Comparison of ENCODE assay signal across 9 cellular contexts in the genomic region with DNA sequence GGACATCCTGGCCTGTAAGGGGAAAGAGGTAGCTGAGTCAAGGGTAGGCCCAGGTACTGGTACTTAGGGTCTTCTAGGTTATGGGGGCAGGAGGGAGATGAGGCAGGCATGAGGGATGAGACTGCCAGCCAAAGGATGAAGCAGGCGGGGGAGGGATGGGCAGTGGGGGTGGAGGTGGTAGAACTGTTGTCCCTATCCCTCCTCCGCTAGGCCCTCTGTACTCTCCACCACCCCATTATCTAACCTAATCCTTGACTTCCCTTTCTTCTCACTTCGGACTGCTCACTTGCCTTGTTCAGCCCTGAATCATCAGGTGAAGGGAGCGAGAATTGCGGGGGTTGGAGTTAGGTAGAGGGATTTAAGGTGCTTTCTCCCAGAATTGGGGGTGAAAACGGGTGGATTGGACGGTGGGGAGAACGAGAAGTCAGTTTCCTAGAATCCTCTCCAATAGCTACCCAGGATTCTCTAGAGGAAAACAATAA. TPM values are rescaled to one million over a fixed set of nuclear protein-coding genes. Genes with fewer than 3 reads are reported as not detected.
DNase-seq lines count a peak whose midpoint lies in the region; ATAC-seq, FAIRE-seq and TF ChIP-seq lines count a peak whose summit lies in the region.
"Had no signal": no experiment of that assay in that cellular context is flagged by ENCODE, and none has a peak within 500 bp of the region (broad histone marks: within the 10 kb centered on the region; RNA-seq: fewer than 3 reads in every experiment).

No MANE protein-coding gene starts in this region.

- H3K4me1 ChIP-seq in esophagus (ENCODE audit: control insufficient read depth in 2 of 2, insufficient read depth in 2 of 2, low read length in 1 of 2) (peaks cover 0 to 6% of the 10 kb centered on the region in 2 donors), ovary (ENCODE audit: insufficient read depth) (peaks cover 7% of the 10 kb centered on the region)

- TF ChIP-seq POLR2A in ovary (IDR thresholded peaks at IDR 0.05), result no peak

- no peak for TF ChIP-seq EP300 in ovary (IDR thresholded peaks at IDR 0.05)

- intact Hi-C loops in ovary (cut with DNase I), result loop anchor here in 1 of 4 donors (10.0 kb wide), 1 partner anchor 132 kb away; a partner anchor contains a TSS

- H3K4me3 ChIP-seq in GM12864 (ENCODE audit: low read depth, low read length) (peak overlapping the region; percentile 77), esophagus (ENCODE audit: low read depth in 1 of 2, low read length in 2 of 2) (peak overlapping the region; percentile 55 to 75), ovary (peak overlapping the region; percentile 49)

- H3K27ac ChIP-seq in esophagus (ENCODE audit: low read depth in 2 of 2, low read length in 1 of 2), result peak overlapping the region; percentile 95 to 96
- H3K27ac ChIP-seq in ovary, result peak overlapping the region; percentile 91 to 93

- no peak for FAIRE-seq in RCC 7860 (lab: Jason Lieb, UNC)

- TF ChIP-seq CTCF in GM12864 (IDR thresholded peaks at IDR 0.05; ENCODE audit: low read depth, low read length, missing control alignments) (no peak), ovary (IDR thresholded peaks at IDR 0.05) (no peak)

- ATAC-seq in HG03378 (IDR thresholded peaks at IDR 0.05; ENCODE audit: unreplicated experiment), result no peak

- H3K36me3 ChIP-seq in esophagus (ENCODE audit: control insufficient read depth in 2 of 2, insufficient read depth in 2 of 2, low read length in 1 of 2) (peaks cover under 1 to 2% of the 10 kb centered on the region in 2 donors), ovary (no peaks in the 10 kb centered on the region)

- H3K9me3 ChIP-seq in esophagus (ENCODE audit: control insufficient read depth in 2 of 2, insufficient read depth in 1 of 2, low read depth in 1 of 2, low read length in 1 of 2) (no peaks in the 10 kb centered on the region), ovary (no peaks in the 10 kb centered on the region)

- DNase-seq in GM12864 (ENCODE audit: low read depth) (no peak), ovary (peak in 4 of 5 donors; percentile 15 to 46 (median 39)), superior temporal gyrus (ENCODE audit: extremely low spot score) (no peak), RCC 7860 (ENCODE audit: low spot score) (no peak)
- DNase-seq in stimulated activated naive CD4-positive, alpha-beta T cell treated with Interleukin-2 at 50 U/mL for 16 hours (lab: John Stamatoyannopoulos, UW), result no peak

- H3K27me3 ChIP-seq in esophagus (ENCODE audit: control insufficient read depth in 1 of 2, insufficient read depth in 2 of 2, low read length in 2 of 2) (no peaks in the 10 kb centered on the region), ovary (no peaks in the 10 kb centered on the region)

- WGBS in esophagus, 2 donors, result 22% methylated on average over 8 of the region's 8 CpGs
- WGBS in ovary, 3 donors, result 14 to 23% (median 22%) methylated on average over 8 of the region's 8 CpGs

TF ChIP-seq in PFSK-1, 5 proteins besides CTCF, POLR2A, EP300 and RAD21:
- TF ChIP-seq FOXP2 (optimal IDR thresholded peaks at IDR 0.05; ENCODE audit: borderline replicate concordance, extremely low read depth, extremely low read length, insufficient read depth) (no peak), TAF1 (IDR thresholded peaks at IDR 0.05; ENCODE audit: borderline replicate concordance, insufficient read depth, low read length) (peak; percentile 60; the same call in 1 of the 2 replicates)

RNA-seq across cellular contexts. Expression of a gene that starts 0.6 kb away (rescaled TPM):
- polyA plus RNA-seq in PFSK-1 (2012; ENCODE audit: insufficient read length, low read depth), result 19.3 TPM
- polyA plus RNA-seq in esophagus (10 to 100 TPM; 18.1 to 44.7 TPM), ovary (10 to 100 TPM; 44.2 to 67.2 TPM)
- 100 to 1,000 TPM in 1 of 7 donors, 10 to 100 TPM in 6; 41.0 to 103 (median 74.5) TPM for total RNA-seq in ovary

RNA-seq across cellular contexts. Expression of a gene that starts 5.4 kb away (rescaled TPM):
- not detected for polyA plus RNA-seq in PFSK-1 (2012; ENCODE audit: insufficient read length, low read depth)
- polyA plus RNA-seq in esophagus (10 to 100 TPM in 1 of 2 donors, 1 to 10 TPM in 1; 2.9 to 32.1 TPM), ovary (under 1 TPM in 1 of 2 donors, not detected in 1; 0.16 TPM)
- under 1 TPM in 2 of 7 donors, not detected in 5; 0.23 to 0.35 TPM for total RNA-seq in ovary

RNA-seq across cellular contexts. Expression of a gene that starts 17.4 kb away (rescaled TPM):
- 89.1 TPM for polyA plus RNA-seq in PFSK-1 (2012; ENCODE audit: insufficient read length, low read depth)
- polyA plus RNA-seq in esophagus (10 to 100 TPM; 62.1 to 75.3 TPM), ovary (100 to 1,000 TPM; 107 to 134 TPM)
- 100 to 1,000 TPM in 2 of 7 donors, 10 to 100 TPM in 5; 58.9 to 112 (median 84.9) TPM for total RNA-seq in ovary

RNA-seq across cellular contexts. Expression of a gene that starts 26.7 kb away (rescaled TPM):
- polyA plus RNA-seq in PFSK-1 (2012; ENCODE audit: insufficient read length, low read depth), result 12.6 TPM
- polyA plus RNA-seq in esophagus, result 10 to 100 TPM; 23.9 to 35.1 TPM
- 100 to 1,000 TPM in 3 of 7 donors, 10 to 100 TPM in 4; 81.5 to 161 (median 90.2) TPM for total RNA-seq in ovary
- 100 to 1,000 TPM in 1 of 2 donors, 10 to 100 TPM in 1; 56.1 to 122 TPM for polyA plus RNA-seq in ovary

RNA-seq across cellular contexts. Expression of a gene that starts 29.4 kb away (rescaled TPM):
- not detected for polyA plus RNA-seq in PFSK-1 (2012; ENCODE audit: insufficient read length, low read depth)
- polyA plus RNA-seq in esophagus, result not detected
- not detected for total RNA-seq in ovary
- polyA plus RNA-seq in ovary, result not detected
- total RNA-seq: RPMI7951 had no signal

Comparison
In these comparisons a context has a peak if more than half of its experiments do, and no peak if none do; other contexts are left out.
1. DNase-seq: peak in ovary (4 of 5); none in GM12864 (single experiment), stimulated activated naive CD4-positive, alpha-beta T cell treated with Interleukin-2 at 50 U/mL for 16 hours (single experiment), superior temporal gyrus (single experiment) and RCC 7860 (single experiment).
2. Peak in every context shown above with its lines, with median percentiles within 50 percentile points of each other: H3K4me3 ChIP-seq.